ENCODE assay signal across 10 cellular contexts in the genomic region with DNA sequence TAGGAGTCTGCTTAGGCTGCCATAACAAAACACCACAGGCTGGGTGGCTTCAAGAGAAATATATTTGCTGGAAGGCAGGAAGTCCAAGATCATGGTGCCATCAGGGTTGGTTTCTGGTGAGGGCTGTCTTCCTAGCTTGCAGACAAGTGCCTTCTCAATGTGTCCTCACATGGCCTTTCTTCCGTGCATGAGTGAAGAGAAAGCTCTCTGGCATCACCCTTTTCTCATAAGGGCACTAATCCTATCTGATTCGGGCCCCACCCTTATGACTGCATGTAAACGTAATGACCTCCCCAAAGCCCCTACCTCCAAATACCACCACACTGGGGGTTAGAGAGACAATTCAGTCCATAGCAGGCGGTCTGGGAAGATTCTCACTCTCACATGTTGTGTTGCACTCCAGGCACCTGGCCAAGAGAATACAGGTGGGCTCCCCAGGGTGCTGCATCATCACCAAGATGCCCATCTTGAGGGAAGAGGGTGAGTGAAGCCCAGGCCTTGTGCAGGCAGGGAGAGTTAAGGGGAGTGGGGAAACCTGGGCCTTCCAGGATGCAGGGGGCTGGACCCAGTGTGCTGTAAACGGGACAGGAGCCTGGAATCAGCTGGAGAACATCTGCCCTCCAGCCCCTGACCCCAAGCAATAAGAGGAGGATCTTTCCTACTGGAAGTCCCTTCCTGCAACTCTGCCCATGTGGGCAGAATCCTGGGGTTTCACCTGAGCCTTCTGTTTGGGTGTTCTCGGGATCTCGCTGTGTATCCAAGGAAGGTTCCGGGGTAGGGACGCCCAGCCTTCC. TPM values are rescaled to one million over a fixed set of nuclear protein-coding genes. Genes with fewer than 3 reads are reported as not detected.
DNase-seq lines count a peak whose midpoint lies in the region; ATAC-seq and TF ChIP-seq lines count a peak whose summit lies in the region.
"Had no signal": no experiment of that assay in that cellular context is flagged by ENCODE, and none has a peak within 500 bp of the region (broad histone marks: within the 10 kb centered on the region; RNA-seq: fewer than 3 reads in every experiment).

No MANE protein-coding gene starts in this region.

- peak overlapping the region; percentile 24 for H3K27ac ChIP-seq in angular gyrus (ENCODE audit: low read depth, low read length)
- H3K27ac ChIP-seq in lung (ENCODE audit: low read depth in 1 of 2, low read length in 1 of 2) = peak overlapping the region; percentile 90 to 97
- H3K27ac ChIP-seq in tibial artery = peak overlapping the region; percentile 79 to 86
- H3K27ac ChIP-seq: C4-2B had no signal

- H3K27me3 ChIP-seq in lung (ENCODE audit: control insufficient read depth, insufficient read depth) (no peaks in the 10 kb centered on the region), tibial artery (no peaks in the 10 kb centered on the region)

- H3K4me1 ChIP-seq in lung (ENCODE audit: control insufficient read depth in 2 of 2, insufficient read depth in 2 of 2, low read length in 2 of 2) (peaks cover 0 to 10% of the 10 kb centered on the region in 2 donors), tibial artery (peaks cover 0 to 26% (median 7%) of the 10 kb centered on the region in 4 donors)

- H3K27me3 Mint-ChIP-seq in activated T-cell treated with anti-CD3 and anti-CD28 coated beads, Interleukin-2, amount 50 U/mL, for 72 hours (ENCODE audit: low read depth) = no peaks in the 10 kb centered on the region

- H3K4me3 ChIP-seq in lung (no peak overlapping the region), tibial artery (peak overlapping the region; percentile 50 to 56)

- H3K36me3 ChIP-seq in lung (ENCODE audit: control insufficient read depth in 2 of 2, insufficient read depth in 2 of 2, low read length in 2 of 2) = no peaks in the 10 kb centered on the region
- no peaks in the 10 kb centered on the region for H3K36me3 ChIP-seq in tibial artery

- DNase-seq in activated T-cell treated with anti-CD3 and anti-CD28 coated beads, Interleukin-2, amount 50 U/mL, for 72 hours = no peak
- no peak for DNase-seq in activated T-cell treated with anti-CD3 and anti-CD28 coated beads for 4 hours
- DNase-seq in lung (ENCODE audit: low spot score) = no peak
- peak in 1 of 2 donors; percentile 19 for DNase-seq in tibial artery
- no peak for DNase-seq in activated CD4-positive, CD25-positive, alpha-beta regulatory T cell treated with anti-CD3 and anti-CD28 coated beads, Interleukin-2, amount 50 U/mL, for 72 hours
- no peak for DNase-seq in NCI-H510A (lab: John Stamatoyannopoulos, UW)
- DNase-seq in activated CD4-positive, CD25-positive, alpha-beta regulatory T cell (lab: John Stamatoyannopoulos, UW) = no peak

- H3K9me3 ChIP-seq in lung (ENCODE audit: control insufficient read depth in 2 of 2, insufficient read depth in 1 of 2, low read length in 1 of 2) (no peaks in the 10 kb centered on the region), tibial artery (no peaks in the 10 kb centered on the region)

- H3K4me1 Mint-ChIP-seq in activated T-cell treated with anti-CD3 and anti-CD28 coated beads, Interleukin-2, amount 50 U/mL, for 72 hours (ENCODE audit: low read depth) = peaks cover 25% of the 10 kb centered on the region

- 86 to 91% methylated on average over 9 of the region's 9 CpGs for WGBS in lung, 2 donors

- TF ChIP-seq CTCF in lung (IDR thresholded peaks at IDR 0.05; ENCODE audit: control extremely low read depth, extremely low read depth) (no peak), tibial artery (IDR thresholded peaks at IDR 0.05) (no peak)

- H3K9me3 Mint-ChIP-seq in activated T-cell treated with anti-CD3 and anti-CD28 coated beads, Interleukin-2, amount 50 U/mL, for 72 hours = no peaks in the 10 kb centered on the region

- peak overlapping the region; percentile 84 to 85 for H3K4me3 Mint-ChIP-seq in activated T-cell treated with anti-CD3 and anti-CD28 coated beads, Interleukin-2, amount 50 U/mL, for 72 hours

- H3K36me3 Mint-ChIP-seq in activated T-cell treated with anti-CD3 and anti-CD28 coated beads, Interleukin-2, amount 50 U/mL, for 72 hours (ENCODE audit: insufficient read depth in 2 of 2) = no peaks in the 10 kb centered on the region

- ATAC-seq in activated T-cell treated with anti-CD3 and anti-CD28 coated beads, Interleukin-2, amount 50 U/mL, for 72 hours (replicated peaks in 1 of 2) = no peak
- no peak for ATAC-seq in lung (ENCODE audit: insufficient read depth, low FRiP score)

- intact Hi-C loops in tibial artery (cut with DNase I; ENCODE audit: low total_unique reads) = no loop called here

- H3K27ac Mint-ChIP-seq in activated T-cell treated with anti-CD3 and anti-CD28 coated beads, Interleukin-2, amount 50 U/mL, for 72 hours = no peak overlapping the region

RNA-seq across cellular contexts. Expression of a gene that starts 10.2 kb away (rescaled TPM):
- total RNA-seq in activated T-cell treated with anti-CD3 and anti-CD28 coated beads, Interleukin-2, amount 50 U/mL, for 72 hours = not detected
- 10 to 100 TPM in 1 of 2 donors, 1 to 10 TPM in 1; 5.6 to 12.8 TPM for total RNA-seq in lung
- polyA plus RNA-seq in lung = 1 to 10 TPM; 5.6 to 6.3 TPM
- total RNA-seq: pulmonary artery endothelial cell had no signal

RNA-seq across cellular contexts. Expression of a gene that starts 15.3 kb away (rescaled TPM):
- under 1 TPM in 1 of 2 donors, not detected in 1; 0.19 TPM for total RNA-seq in activated T-cell treated with anti-CD3 and anti-CD28 coated beads, Interleukin-2, amount 50 U/mL, for 72 hours
- total RNA-seq in lung = 100 to 1,000 TPM in 1 of 2 donors, 10 to 100 TPM in 1; 57.6 to 262 TPM
- polyA plus RNA-seq in lung = 100 to 1,000 TPM; 206 to 359 TPM
- total RNA-seq: pulmonary artery endothelial cell had no signal

RNA-seq across cellular contexts. Expression of a gene that starts 32.9 kb away (rescaled TPM):
- total RNA-seq in activated T-cell treated with anti-CD3 and anti-CD28 coated beads, Interleukin-2, amount 50 U/mL, for 72 hours = 10 to 100 TPM; 76.7 to 79.0 TPM
- total RNA-seq in lung = 100 to 1,000 TPM; 155 to 183 TPM
- polyA plus RNA-seq in lung = 100 to 1,000 TPM; 113 to 123 TPM

RNA-seq across cellular contexts. Expression of a gene that starts 52.1 kb away (rescaled TPM):
- total RNA-seq in activated T-cell treated with anti-CD3 and anti-CD28 coated beads, Interleukin-2, amount 50 U/mL, for 72 hours = not detected
- total RNA-seq in lung = under 1 TPM; 0.21 to 0.77 TPM
- polyA plus RNA-seq in lung = under 1 TPM; 0.06 to 0.09 TPM
- total RNA-seq: pulmonary artery endothelial cell had no signal

Comparison
In these comparisons a context has a peak if more than half of its experiments do, and no peak if none do; other contexts are left out.
1. H3K27ac ChIP-seq: peak in every context shown above with its lines; median percentile 94 in lung; 82 in tibial artery; 24 in angular gyrus.
2. RNA of a gene that starts 10.2 kb away (total RNA-seq): 5.6 to 12.8 TPM in lung; not detected in activated T-cell treated with anti-CD3 and anti-CD28 coated beads, Interleukin-2, amount 50 U/mL, for 72 hours; every median in the first group is over 4 times any median in the second.
3. RNA of a gene that starts 15.3 kb away (total RNA-seq): 57.6 to 262 TPM in lung; 0.19 TPM in activated T-cell treated with anti-CD3 and anti-CD28 coated beads, Interleukin-2, amount 50 U/mL, for 72 hours; every median in the first group is over 10 times any median in the second.